ENCODE assay signal across 7 cellular contexts in genomic region chr4:100722133-100722532, GRCh38.
"Had no signal": no experiment of that assay in that cellular context is flagged by ENCODE, and none has a peak within 500 bp of the region (broad histone marks: within the 10 kb centered on the region; RNA-seq: fewer than 3 reads in every experiment).

No MANE protein-coding gene starts in this region.

- DNase-seq: H9, HCEC 1CT, HFFc6, IMR-90, KG1 had no signal

- H3K4me2 ChIP-seq: GM23338 had no signal

- ATAC-seq: GM23338, K562 had no signal

- H2AFZ ChIP-seq: GM23338 had no signal

- H3K4me3 ChIP-seq: GM23338, K562 had no signal
